8 cellular contexts compared by ENCODE assay signal in the genomic region with DNA sequence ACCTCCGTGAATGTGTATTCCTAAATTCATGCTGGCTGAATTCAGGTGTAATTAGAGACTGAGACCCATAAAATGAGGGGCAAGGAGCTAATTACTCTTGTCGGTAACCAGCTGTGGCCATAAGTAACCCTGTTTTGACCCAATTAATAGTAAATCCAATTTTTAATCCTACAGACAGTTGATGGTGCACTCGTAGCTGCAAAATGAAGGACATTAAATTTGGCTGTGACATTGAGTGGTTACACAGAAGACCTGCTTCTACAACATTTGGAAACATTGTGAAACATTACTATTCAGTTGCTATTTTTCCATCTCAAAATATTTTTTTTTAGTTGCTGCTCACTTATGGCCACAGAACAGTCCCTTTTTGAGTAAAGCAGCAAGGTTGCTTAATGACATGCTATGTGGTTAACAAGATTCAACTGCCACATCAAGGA. TPM values are rescaled to one million over a fixed set of nuclear protein-coding genes. Genes with fewer than 3 reads are reported as not detected.
DNase-seq lines count a peak whose midpoint lies in the region; ATAC-seq, FAIRE-seq and TF ChIP-seq lines count a peak whose summit lies in the region.

No MANE protein-coding gene starts in this region.

- H3K9me3 Mint-ChIP-seq in activated naive CD4-positive, alpha-beta T cell treated with anti-CD3 and anti-CD28 coated beads, Interleukin-2, amount 50 U/mL, for 24 hours: no peaks in the 10 kb centered on the region
- H3K9me3 Mint-ChIP-seq in T-helper 2 cell treated with Interferon-gamma antibody and Interleukin-4, amounts not matched to agents 5 μg/mL and 100 μg/mL, for 36 hours: no peaks in the 10 kb centered on the region

- peak overlapping the region; percentile 52 for H3K4me3 Mint-ChIP-seq in activated naive CD4-positive, alpha-beta T cell treated with anti-CD3 and anti-CD28 coated beads, Interleukin-2, amount 50 U/mL, for 24 hours
- peak overlapping the region; percentile 54 for H3K4me3 Mint-ChIP-seq in T-helper 2 cell treated with Interferon-gamma antibody and Interleukin-4, amounts not matched to agents 5 μg/mL and 100 μg/mL, for 36 hours

- peak overlapping the region; percentile 23 to 49 (median 25); a peak in 4 of 6 replicates for H3K4me3 ChIP-seq in HepG2 (replicated peaks in 1 of 3; ENCODE audit: insufficient read depth in 1 of 3, low read depth in 2 of 3, low read length in 3 of 3)
- peak overlapping the region in 1 of 2 donors; percentile 33 for H3K4me3 ChIP-seq in uterus

- no peaks in the 10 kb centered on the region for H3K27me3 Mint-ChIP-seq in activated naive CD4-positive, alpha-beta T cell treated with anti-CD3 and anti-CD28 coated beads, Interleukin-2, amount 50 U/mL, for 24 hours
- no peaks in the 10 kb centered on the region for H3K27me3 Mint-ChIP-seq in T-helper 2 cell treated with Interferon-gamma antibody and Interleukin-4, amounts not matched to agents 5 μg/mL and 100 μg/mL, for 36 hours (ENCODE audit: low read depth)

- peaks cover 90% of the 10 kb centered on the region for H3K79me2 ChIP-seq in HepG2 (ENCODE audit: insufficient read depth, low read length)

- H3K4me1 ChIP-seq in HepG2 (ENCODE audit: insufficient read depth, low read length): peaks cover 93% of the 10 kb centered on the region
- peaks cover 2 to 3% of the 10 kb centered on the region in 2 donors for H3K4me1 ChIP-seq in uterus

- H3K27ac ChIP-seq in HepG2 (ENCODE audit: extremely low read length, insufficient read depth, low read length): peak overlapping the region; percentile 75
- peak overlapping the region; percentile 83 to 92 for H3K27ac ChIP-seq in uterus

- H3K36me3 ChIP-seq in HepG2 (replicated peaks in 1 of 2; ENCODE audit: control insufficient read depth in 1 of 2, insufficient read depth in 2 of 2, low read length in 2 of 2) (peaks cover 1 to 3% of the 10 kb centered on the region in 2 experiments; a peak in 1 of 5 replicates), uterus (no peaks in the 10 kb centered on the region)

- no peak for DNase-seq in activated naive CD4-positive, alpha-beta T cell (lab: John Stamatoyannopoulos, UW)
- DNase-seq in T-helper 2 cell treated with Interferon-gamma antibody and Interleukin-4, amounts not matched to agents 5 μg/mL and 100 μg/mL, for 36 hours (ENCODE audit: low spot score): no peak
- no peak for DNase-seq in HepG2 (ENCODE audit: low spot score)
- no peak for DNase-seq in uterus
- no peak for DNase-seq in GM19240 (ENCODE audit: insufficient read length, low spot score)
- no peak for DNase-seq in NCI-H2171 (lab: John Stamatoyannopoulos, UW)

- no peak for FAIRE-seq in HepG2 (lab: Jason Lieb, UNC)

- TF ChIP-seq CTCF in HepG2 (CRISPR knock-in tag; IDR thresholded peaks at IDR 0.05) (no peak), uterus (IDR thresholded peaks at IDR 0.05) (no peak)

- peak overlapping the region; percentile 66; the same call in 1 of the 2 replicates for H3K9ac ChIP-seq in HepG2 (ENCODE audit: insufficient read depth, low read depth, low read length)

- 84% methylated on average over 3 of the region's 3 CpGs for WGBS in HepG2 (ENCODE audit: low lambda C conversion rate)

- peaks cover 26% of the 10 kb centered on the region for H3K36me3 Mint-ChIP-seq in activated naive CD4-positive, alpha-beta T cell treated with anti-CD3 and anti-CD28 coated beads, Interleukin-2, amount 50 U/mL, for 24 hours
- H3K36me3 Mint-ChIP-seq in T-helper 2 cell treated with Interferon-gamma antibody and Interleukin-4, amounts not matched to agents 5 μg/mL and 100 μg/mL, for 36 hours (ENCODE audit: low read depth): peaks cover 49% of the 10 kb centered on the region

- no TSS peak for BruUV-seq in HepG2 (replicated peaks; lab: Mats Ljungman, UMichigan)

- H3K27me3 ChIP-seq in HepG2 (ENCODE audit: control insufficient read depth in 1 of 2, insufficient read depth in 2 of 2, low read length in 2 of 2) (no peaks in the 10 kb centered on the region), uterus (no peaks in the 10 kb centered on the region)

- intact Hi-C loops in HepG2 (cut with micrococcal nuclease; ENCODE audit: unreplicated experiment): loop anchor here (2.0 to 10.0 kb wide), 2 partner anchors 109 to 143 kb away; no protein-coding TSS in a partner anchor
- intact Hi-C loops in uterus (cut with DNase I; ENCODE audit: low total_unique reads): no loop called here

- peak overlapping the region; percentile 88 for H3K4me2 ChIP-seq in HepG2 (ENCODE audit: low read depth, low read length)

- POLR2A ChIA-PET in HepG2 (lab: Yijun Ruan, JAX): no interaction called here

- CTCF ChIA-PET in HepG2 (lab: Yijun Ruan, JAX; ENCODE audit: low intra/inter-chr PET ratio, low total read pairs): no interaction called here

- H2AFZ ChIP-seq in HepG2 (ENCODE audit: low read length): no peak overlapping the region

- H4K20me1 ChIP-seq in HepG2 (ENCODE audit: insufficient read depth, low read length): no peaks in the 10 kb centered on the region

- no peak for TF ChIP-seq POLR2A in HepG2 (IDR thresholded peaks at IDR 0.05; ENCODE audit: insufficient read depth in 1 of 2, low read depth in 2 of 2, low read length in 2 of 2)
- no peak for TF ChIP-seq POLR2A in uterus (IDR thresholded peaks at IDR 0.05)

- H3K9me3 ChIP-seq in HepG2 (ENCODE audit: low read length) (no peaks in the 10 kb centered on the region), uterus (no peaks in the 10 kb centered on the region)

- H3K27ac Mint-ChIP-seq in activated naive CD4-positive, alpha-beta T cell treated with anti-CD3 and anti-CD28 coated beads, Interleukin-2, amount 50 U/mL, for 24 hours: peak overlapping the region; percentile 95
- H3K27ac Mint-ChIP-seq in T-helper 2 cell treated with Interferon-gamma antibody and Interleukin-4, amounts not matched to agents 5 μg/mL and 100 μg/mL, for 36 hours: peak overlapping the region; percentile 55

- H3K4me1 Mint-ChIP-seq in activated naive CD4-positive, alpha-beta T cell treated with anti-CD3 and anti-CD28 coated beads, Interleukin-2, amount 50 U/mL, for 24 hours: peaks cover 94% of the 10 kb centered on the region
- H3K4me1 Mint-ChIP-seq in T-helper 2 cell treated with Interferon-gamma antibody and Interleukin-4, amounts not matched to agents 5 μg/mL and 100 μg/mL, for 36 hours (ENCODE audit: low read depth): peaks cover 65% of the 10 kb centered on the region

- no peak for TF ChIP-seq RAD21 in HepG2 (CRISPR knock-in tag; IDR thresholded peaks at IDR 0.05)

- TF ChIP-seq EP300 in HepG2 (IDR thresholded peaks at IDR 0.05; ENCODE audit: low read depth in 2 of 2, low read length in 2 of 2) (no peak), HepG2 (CRISPR knock-in tag; IDR thresholded peaks at IDR 0.05; ENCODE audit: borderline replicate concordance) (no peak)

- in situ Hi-C loops in HepG2 (cut with HindIII; ENCODE audit: extremely low pct_ligation_motif_present, low pct_unique_long_range_greater_than_20kb): no loop called here

- ATAC-seq in HepG2 (no peak), GM21447 (IDR thresholded peaks at IDR 0.05; ENCODE audit: unreplicated experiment) (no peak)

TF ChIP-seq in HepG2, 621 proteins besides CTCF, POLR2A, EP300 and RAD21 (continues in another document):
- TF ChIP-seq ARID2 (CRISPR knock-in tag; IDR thresholded peaks at IDR 0.05; ENCODE audit: borderline replicate concordance) (no peak), ZFAT (CRISPR knock-in tag; conservative IDR thresholded peaks at IDR 0.05) (no peak), TAF15 (IDR thresholded peaks at IDR 0.05; ENCODE audit: low read depth, low read length, poor library complexity, severe bottlenecking) (no peak), ZNF432 (CRISPR knock-in tag; IDR thresholded peaks at IDR 0.05; ENCODE audit: borderline replicate concordance) (no peak), MLLT10 (CRISPR knock-in tag; IDR thresholded peaks at IDR 0.05) (no peak), MED1 (CRISPR knock-in tag; IDR thresholded peaks at IDR 0.05) (no peak), ZFP36L1 (CRISPR knock-in tag; IDR thresholded peaks at IDR 0.05) (no peak)

RNA-seq across cellular contexts. Expression of gene MBNL1, which starts 33.0 kb away (rescaled TPM):
- total RNA-seq in HepG2 (2016; rRNA removed; fragmentation: Illumina TruSeq; extraction: Trizol) (55.4 TPM in 2 replicates), uterus (100 to 1,000 TPM; 219 to 470 (median 243) TPM)
- 8.2 and 11.3 TPM in 2 replicates for total RNA-seq in HepG2 (2016; cell fraction: cytosol; rRNA removed; fragmentation: Illumina TruSeq; extraction: Trizol; ENCODE audit: low read depth)
- total RNA-seq in HepG2 (2016; cell fraction: insoluble cytoplasmic fraction; rRNA removed; fragmentation: Illumina TruSeq; extraction: Trizol): 50.3 and 56.4 TPM in 2 replicates
- total RNA-seq in HepG2 (2016; cell fraction: membrane; rRNA removed; fragmentation: Illumina TruSeq; extraction: Trizol): 19.1 and 21.6 TPM in 2 replicates
- 106 and 117 TPM in 2 replicates for total RNA-seq in HepG2 (2016; cell fraction: nucleus; rRNA removed; fragmentation: Illumina TruSeq; extraction: Trizol)
- 19.3 and 27.1 TPM in 2 replicates for polyA plus RNA-seq in HepG2 (2011; rRNA removed)
- 23.1 and 24.2 TPM in 2 replicates for polyA plus RNA-seq in HepG2 (2011; cell fraction: cytosol; rRNA removed)
- polyA plus RNA-seq in HepG2 (2011; cell fraction: nucleus; rRNA removed): 28.6 and 31.4 TPM in 2 replicates
- 16.4 and 17.7 TPM in 2 replicates for polyA plus RNA-seq in HepG2 (2012)
- polyA plus RNA-seq in HepG2 (2016; cell fraction: cytosol; fragmentation: Illumina TruSeq; extraction: Trizol; ENCODE audit: low read depth): 1.4 and 1.5 TPM in 2 replicates
- polyA plus RNA-seq in HepG2 (2016; cell fraction: insoluble cytoplasmic fraction; fragmentation: Illumina TruSeq; extraction: Trizol; ENCODE audit: low read depth): 35.7 and 36.6 TPM in 2 replicates
- polyA plus RNA-seq in HepG2 (2016; cell fraction: membrane; fragmentation: Illumina TruSeq; extraction: Trizol; ENCODE audit: low read depth): 6.8 TPM in 2 replicates
- 41.8 and 44.0 TPM in 2 replicates for polyA plus RNA-seq in HepG2 (2016; cell fraction: nucleus; fragmentation: Illumina TruSeq; extraction: Trizol; ENCODE audit: insufficient read depth, low read depth)
- 130 and 203 TPM in 2 replicates for polyA minus RNA-seq in HepG2 (2011; rRNA and poly(A)+ RNA removed; ENCODE audit: low replicate concordance)
- polyA minus RNA-seq in HepG2 (2011; cell fraction: cytosol; rRNA and poly(A)+ RNA removed): 59.9 and 63.4 TPM in 2 replicates
- 167 and 169 TPM in 2 replicates for polyA minus RNA-seq in HepG2 (2011; cell fraction: nucleus; rRNA and poly(A)+ RNA removed)
